In the genomic region with DNA sequence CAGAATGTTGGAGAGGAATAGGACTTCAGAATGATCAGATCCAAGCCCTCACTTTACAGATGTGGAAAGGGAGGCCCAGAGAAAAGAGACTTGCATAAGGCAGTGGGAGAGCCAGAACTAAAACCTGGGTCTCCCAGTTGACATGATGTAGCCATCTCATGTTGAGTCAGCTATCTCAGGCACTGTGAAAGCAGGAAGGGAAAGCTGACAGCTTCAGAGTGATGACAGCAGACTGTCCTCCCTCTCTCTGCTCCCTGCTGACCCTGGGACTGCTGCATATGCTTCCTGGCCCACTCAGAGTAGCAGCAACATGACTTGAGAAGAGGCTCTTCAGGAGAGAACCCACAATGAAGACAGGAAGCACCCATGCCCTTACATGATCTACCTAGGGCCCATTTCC, we compare ENCODE assay signal across 10 cellular contexts. TPM values are rescaled to one million over a fixed set of nuclear protein-coding genes. Genes with fewer than 3 reads are reported as not detected.
DNase-seq lines count a peak whose midpoint lies in the region; ATAC-seq and TF ChIP-seq lines count a peak whose summit lies in the region.
"Had no signal": no experiment of that assay in that cellular context is flagged by ENCODE, and none has a peak within 500 bp of the region (broad histone marks: within the 10 kb centered on the region; RNA-seq: fewer than 3 reads in every experiment).

No MANE protein-coding gene starts in this region.

- no peaks in the 10 kb centered on the region for H3K4me1 ChIP-seq in Karpas-422 (ENCODE audit: low read length)
- peaks cover 19% of the 10 kb centered on the region for H3K4me1 ChIP-seq in GM23338 (ENCODE audit: insufficient read depth)
- no peaks in the 10 kb centered on the region for H3K4me1 ChIP-seq in OCI-LY7 (ENCODE audit: insufficient read depth, low read length, poor library complexity, severe bottlenecking)

- H3K27ac ChIP-seq in Karpas-422 (ENCODE audit: low read length) (no peak overlapping the region), GM23338 (ENCODE audit: low read depth) (no peak overlapping the region), OCI-LY7 (ENCODE audit: low read depth, low read length, poor library complexity, severe bottlenecking) (no peak overlapping the region)

- H3F3A ChIP-seq in GM23338 (replicated peaks; ENCODE audit: low read depth) = no peaks in the 10 kb centered on the region

- H3K9me2 ChIP-seq in Karpas-422 (replicated peaks; ENCODE audit: insufficient read depth, low read length) (no peaks in the 10 kb centered on the region), GM23338 (ENCODE audit: insufficient read depth) (no peaks in the 10 kb centered on the region), OCI-LY7 (ENCODE audit: insufficient read depth, low read length) (no peaks in the 10 kb centered on the region)

- POLR2A ChIA-PET in OCI-LY7 (lab: Charles Lee) = no interaction called here

- no TSS peak for BruUV-seq in OCI-LY7 (replicated peaks; lab: Mats Ljungman, UMichigan)

- H3K36me3 Mint-ChIP-seq in GM23338 (ENCODE audit: low read depth) = no peaks in the 10 kb centered on the region

- H3K27ac Mint-ChIP-seq in GM23338 = no peak overlapping the region

- TF ChIP-seq CTCF in GM23338 (conservative IDR thresholded peaks at IDR 0.05; ENCODE audit: low read depth in 2 of 2) (no peak), OCI-LY7 (conservative IDR thresholded peaks at IDR 0.05; ENCODE audit: low read length) (no peak)

- H3K79me2 ChIP-seq in Karpas-422 (ENCODE audit: low read length) (no peaks in the 10 kb centered on the region), GM23338 (replicated peaks; ENCODE audit: insufficient read depth) (no peaks in the 10 kb centered on the region), OCI-LY7 (ENCODE audit: insufficient read depth, low read depth, low read length) (no peaks in the 10 kb centered on the region)

- H3K4me3 ChIP-seq in Karpas-422 (ENCODE audit: low read length) (no peak overlapping the region), GM23338 (no peak overlapping the region), OCI-LY7 (ENCODE audit: low read depth, low read length, poor library complexity, severe bottlenecking) (no peak overlapping the region)

- H3K9me3 Mint-ChIP-seq in GM23338 = no peaks in the 10 kb centered on the region

- H4K20me1 ChIP-seq in Karpas-422 (ENCODE audit: insufficient read depth, low read depth, low read length) (no peaks in the 10 kb centered on the region), GM23338 (replicated peaks; ENCODE audit: insufficient read depth) (no peaks in the 10 kb centered on the region), OCI-LY7 (ENCODE audit: insufficient read depth, low read length) (no peaks in the 10 kb centered on the region)

- no peaks in the 10 kb centered on the region for H3K27me3 ChIP-seq in Karpas-422 (ENCODE audit: low read length)
- H3K27me3 ChIP-seq in GM23338 (ENCODE audit: insufficient read depth) = no peaks in the 10 kb centered on the region

- DNase-seq in left lobe of liver (ENCODE audit: low spot score) = no peak
- DNase-seq in Karpas-422 = no peak
- DNase-seq in head of caudate nucleus = no peak
- no peak for DNase-seq in GM23338 (ENCODE audit: low spot score)
- no peak for DNase-seq in OCI-LY7 (ENCODE audit: low spot score)
- DNase-seq: stimulated activated CD4-positive, alpha-beta T cell treated with anti-CD3 and anti-CD28 coated beads, Interleukin-4, amount 100 ng/mL, for 1 hour had no signal

- no peak overlapping the region for H3K9ac ChIP-seq in Karpas-422 (ENCODE audit: low read length)

- no peak overlapping the region for H3K4me2 ChIP-seq in Karpas-422 (ENCODE audit: low read depth, low read length, poor library complexity, severe bottlenecking)
- no peak overlapping the region for H3K4me2 ChIP-seq in GM23338
- no peak overlapping the region for H3K4me2 ChIP-seq in OCI-LY7 (ENCODE audit: low read length)

- H2AFZ ChIP-seq in Karpas-422 (ENCODE audit: low read length) (no peak overlapping the region), GM23338 (no peak overlapping the region), OCI-LY7 (ENCODE audit: low read length) (no peak overlapping the region)

- peaks cover 2% of the 10 kb centered on the region for H3K27me3 Mint-ChIP-seq in GM23338 (ENCODE audit: insufficient read depth, low read depth, poor library complexity)

- H3K9me3 ChIP-seq in Karpas-422 (ENCODE audit: low read length) (peaks cover 33% of the 10 kb centered on the region), OCI-LY7 (ENCODE audit: low read length) (no peaks in the 10 kb centered on the region)

- peaks cover 30% of the 10 kb centered on the region for H3K4me1 Mint-ChIP-seq in GM23338

- CTCF ChIA-PET in OCI-LY7 (lab: Charles Lee; ENCODE audit: unreplicated experiment) = no interaction called here

- ATAC-seq in GM18909 (IDR thresholded peaks at IDR 0.05; ENCODE audit: poor library complexity, unreplicated experiment) (peak; percentile 83), GM21723 (IDR thresholded peaks at IDR 0.05; ENCODE audit: unreplicated experiment) (peak; percentile 96), HG03442 (IDR thresholded peaks at IDR 0.05; ENCODE audit: unreplicated experiment) (peak; percentile 93), left lobe of liver (peak; percentile 44), GM23338 (no peak)
- ATAC-seq: esophagus mucosa had no signal

- no peak overlapping the region for H3K4me3 Mint-ChIP-seq in GM23338

- H3K36me3 ChIP-seq in Karpas-422 (ENCODE audit: insufficient read depth, low read length) = no peaks in the 10 kb centered on the region
- H3K36me3 ChIP-seq in GM23338 (ENCODE audit: insufficient read depth) = no peaks in the 10 kb centered on the region
- no peaks in the 10 kb centered on the region for H3K36me3 ChIP-seq in OCI-LY7 (ENCODE audit: insufficient read depth, low read length)

- intact Hi-C loops in head of caudate nucleus (cut with DNase I) (no loop called here), OCI-LY7 (cut with micrococcal nuclease; ENCODE audit: unreplicated experiment) (no loop called here)

TF ChIP-seq in GM23338, 12 proteins besides CTCF, POLR2A, EP300 and RAD21 (continues in another document):
- TF ChIP-seq JUNB (IDR thresholded peaks at IDR 0.05; ENCODE audit: unreplicated experiment) = no peak
- TF ChIP-seq POLR2AphosphoS5 (IDR thresholded peaks at IDR 0.05; ENCODE audit: low read depth) = no peak
- no peak for TF ChIP-seq ZNF114 (CRISPR knock-in tag; IDR thresholded peaks at IDR 0.05)
- TF ChIP-seq, protein P1, sequence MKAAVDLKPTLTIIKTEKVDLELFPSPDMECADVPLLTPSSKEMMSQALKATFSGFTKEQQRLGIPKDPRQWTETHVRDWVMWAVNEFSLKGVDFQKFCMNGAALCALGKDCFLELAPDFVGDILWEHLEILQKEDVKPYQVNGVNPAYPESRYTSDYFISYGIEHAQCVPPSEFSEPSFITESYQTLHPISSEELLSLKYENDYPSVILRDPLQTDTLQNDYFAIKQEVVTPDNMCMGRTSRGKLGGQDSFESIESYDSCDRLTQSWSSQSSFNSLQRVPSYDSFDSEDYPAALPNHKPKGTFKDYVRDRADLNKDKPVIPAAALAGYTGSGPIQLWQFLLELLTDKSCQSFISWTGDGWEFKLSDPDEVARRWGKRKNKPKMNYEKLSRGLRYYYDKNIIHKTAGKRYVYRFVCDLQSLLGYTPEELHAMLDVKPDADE (IDR thresholded peaks at IDR 0.05) = no peak
- no peak for TF ChIP-seq NANOG (IDR thresholded peaks at IDR 0.05; ENCODE audit: borderline replicate concordance)
- no peak for TF ChIP-seq CREB1 (CRISPR knock-in tag; IDR thresholded peaks at IDR 0.05; ENCODE audit: low read depth)
- TF ChIP-seq, protein P2, sequence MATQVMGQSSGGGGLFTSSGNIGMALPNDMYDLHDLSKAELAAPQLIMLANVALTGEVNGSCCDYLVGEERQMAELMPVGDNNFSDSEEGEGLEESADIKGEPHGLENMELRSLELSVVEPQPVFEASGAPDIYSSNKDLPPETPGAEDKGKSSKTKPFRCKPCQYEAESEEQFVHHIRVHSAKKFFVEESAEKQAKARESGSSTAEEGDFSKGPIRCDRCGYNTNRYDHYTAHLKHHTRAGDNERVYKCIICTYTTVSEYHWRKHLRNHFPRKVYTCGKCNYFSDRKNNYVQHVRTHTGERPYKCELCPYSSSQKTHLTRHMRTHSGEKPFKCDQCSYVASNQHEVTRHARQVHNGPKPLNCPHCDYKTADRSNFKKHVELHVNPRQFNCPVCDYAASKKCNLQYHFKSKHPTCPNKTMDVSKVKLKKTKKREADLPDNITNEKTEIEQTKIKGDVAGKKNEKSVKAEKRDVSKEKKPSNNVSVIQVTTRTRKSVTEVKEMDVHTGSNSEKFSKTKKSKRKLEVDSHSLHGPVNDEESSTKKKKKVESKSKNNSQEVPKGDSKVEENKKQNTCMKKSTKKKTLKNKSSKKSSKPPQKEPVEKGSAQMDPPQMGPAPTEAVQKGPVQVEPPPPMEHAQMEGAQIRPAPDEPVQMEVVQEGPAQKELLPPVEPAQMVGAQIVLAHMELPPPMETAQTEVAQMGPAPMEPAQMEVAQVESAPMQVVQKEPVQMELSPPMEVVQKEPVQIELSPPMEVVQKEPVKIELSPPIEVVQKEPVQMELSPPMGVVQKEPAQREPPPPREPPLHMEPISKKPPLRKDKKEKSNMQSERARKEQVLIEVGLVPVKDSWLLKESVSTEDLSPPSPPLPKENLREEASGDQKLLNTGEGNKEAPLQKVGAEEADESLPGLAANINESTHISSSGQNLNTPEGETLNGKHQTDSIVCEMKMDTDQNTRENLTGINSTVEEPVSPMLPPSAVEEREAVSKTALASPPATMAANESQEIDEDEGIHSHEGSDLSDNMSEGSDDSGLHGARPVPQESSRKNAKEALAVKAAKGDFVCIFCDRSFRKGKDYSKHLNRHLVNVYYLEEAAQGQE (IDR thresholded peaks at IDR 0.05; ENCODE audit: unreplicated experiment) = no peak
- no peak for TF ChIP-seq EZH2 (IDR thresholded peaks at IDR 0.05; ENCODE audit: low read depth, unreplicated experiment)
- no peak for TF ChIP-seq ZNF331 (CRISPR knock-in tag; IDR thresholded peaks at IDR 0.05; ENCODE audit: low read depth)

RNA-seq across cellular contexts. Expression of a gene that starts 14.7 kb away (rescaled TPM):
- total RNA-seq in left lobe of liver (5.1 TPM), OCI-LY7 (2022) (10.9 and 12.3 TPM in 2 replicates)
- total RNA-seq in Karpas-422 (2014; rRNA removed; shearing (Covaris generic); ENCODE audit: low replicate concordance) = not detected in 2 replicates
- 3.0 and 9.1 TPM in 2 replicates for total RNA-seq in GM23338 (2014; rRNA removed; shearing (Covaris generic))
- polyA plus RNA-seq in GM23338 (2016; fragmentation: Nextera tagmentation; extraction: Ambion mirVana) = 6.9 and 8.3 TPM in 2 replicates
- total RNA-seq in OCI-LY7 (2014; rRNA removed; shearing (Covaris generic)) = 2.3 and 5.0 TPM in 2 replicates
